Comparison of ENCODE assay signal across 15 cellular contexts in the genomic region with DNA sequence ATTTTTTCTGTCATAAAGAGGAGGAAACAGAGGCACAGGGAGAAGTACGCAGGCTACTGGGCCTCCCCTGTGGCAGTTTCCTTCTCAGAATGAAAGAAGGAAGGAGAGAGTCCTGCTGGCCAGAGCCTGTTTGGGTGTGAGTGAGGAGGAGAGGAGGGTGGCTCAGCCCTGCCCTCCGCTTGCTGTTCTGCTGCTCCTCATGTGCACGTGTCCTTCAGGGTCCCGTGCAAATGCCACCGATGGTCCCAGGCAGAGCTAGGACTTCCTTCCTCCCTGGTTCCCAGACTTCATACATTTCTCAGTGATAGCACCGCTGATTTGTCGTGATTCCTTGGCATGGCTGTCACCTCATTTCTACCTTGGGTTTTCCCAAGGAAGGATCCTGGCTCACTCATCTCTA.
"Had no signal": no experiment of that assay in that cellular context is flagged by ENCODE, and none has a peak within 500 bp of the region (broad histone marks: within the 10 kb centered on the region; RNA-seq: fewer than 3 reads in every experiment).

No MANE protein-coding gene starts in this region.

- H3K4me3 ChIP-seq: cardiac muscle cell, colonic mucosa, skin epidermis, thyroid gland, uterus had no signal

- H3K9me3 ChIP-seq: colonic mucosa, thyroid gland, uterus had no signal

- ATAC-seq: natural killer cell treated with Interleukin-12 subunit alpha and Interleukin-12 subunit beta and Interleukin-15 and Interleukin-18, amount 100 ng/mL, for 72 hours; stimulated activated memory B cell treated with anti-CD40 and anti-IgM and Interleukin-4, amounts not matched to agents 10 μg/mL and 1 μg/mL and 100 μg/mL, for 72 hours; WTC11 had no signal

- H3K27ac Mint-ChIP-seq: activated CD4-positive, alpha-beta memory T cell treated with anti-CD3 and anti-CD28 coated beads for 36 hours; activated naive CD8-positive, alpha-beta T cell treated with anti-CD3 and anti-CD28 coated beads for 36 hours; activated T-helper 1 cell treated with anti-CD3 and anti-CD28 coated beads, Interleukin-12 subunit alpha, Interleukin-12 subunit beta, Interleukin-2, Interleukin-4 antibody, amounts not matched to agents 30 ng/mL and 10 ng/mL and 1 ng/mL, durations not matched to agents 14 hours and 24 hours and 36 hours; natural killer cell treated with Interleukin-12 subunit alpha and Interleukin-12 subunit beta and Interleukin-15 and Interleukin-18, amount 100 ng/mL, for 72 hours; stimulated activated memory B cell treated with anti-CD40 and anti-IgM and Interleukin-4, amounts not matched to agents 10 μg/mL and 1 μg/mL and 100 μg/mL, for 72 hours; WTC11 had no signal

- H3K4me1 Mint-ChIP-seq: activated naive CD8-positive, alpha-beta T cell treated with anti-CD3 and anti-CD28 coated beads for 36 hours; stimulated activated memory B cell treated with anti-CD40 and anti-IgM and Interleukin-4, amounts not matched to agents 10 μg/mL and 1 μg/mL and 100 μg/mL, for 72 hours had no signal

- H3K4me1 ChIP-seq: colonic mucosa, uterus had no signal

- H3K9me3 Mint-ChIP-seq: activated CD4-positive, alpha-beta memory T cell treated with anti-CD3 and anti-CD28 coated beads for 36 hours; activated naive CD8-positive, alpha-beta T cell treated with anti-CD3 and anti-CD28 coated beads for 36 hours; activated T-helper 1 cell treated with anti-CD3 and anti-CD28 coated beads, Interleukin-12 subunit alpha, Interleukin-12 subunit beta, Interleukin-2, Interleukin-4 antibody, amounts not matched to agents 30 ng/mL and 10 ng/mL and 1 ng/mL, durations not matched to agents 14 hours and 24 hours and 36 hours; natural killer cell treated with Interleukin-12 subunit alpha and Interleukin-12 subunit beta and Interleukin-15 and Interleukin-18, amount 100 ng/mL, for 72 hours; stimulated activated memory B cell treated with anti-CD40 and anti-IgM and Interleukin-4, amounts not matched to agents 10 μg/mL and 1 μg/mL and 100 μg/mL, for 72 hours; WTC11 had no signal

- H3K36me3 Mint-ChIP-seq: activated CD4-positive, alpha-beta memory T cell treated with anti-CD3 and anti-CD28 coated beads for 36 hours; activated naive CD8-positive, alpha-beta T cell treated with anti-CD3 and anti-CD28 coated beads for 36 hours; natural killer cell treated with Interleukin-12 subunit alpha and Interleukin-12 subunit beta and Interleukin-15 and Interleukin-18, amount 100 ng/mL, for 72 hours; stimulated activated memory B cell treated with anti-CD40 and anti-IgM and Interleukin-4, amounts not matched to agents 10 μg/mL and 1 μg/mL and 100 μg/mL, for 72 hours; WTC11 had no signal

- H3K27me3 ChIP-seq: colonic mucosa, thyroid gland, uterus had no signal

- H3K27ac ChIP-seq: cardiac muscle cell, colonic mucosa, skin epidermis, thyroid gland, uterus had no signal

- H3K4me3 Mint-ChIP-seq: activated CD4-positive, alpha-beta memory T cell treated with anti-CD3 and anti-CD28 coated beads for 36 hours; activated naive CD8-positive, alpha-beta T cell treated with anti-CD3 and anti-CD28 coated beads for 36 hours; activated T-helper 1 cell treated with anti-CD3 and anti-CD28 coated beads, Interleukin-12 subunit alpha, Interleukin-12 subunit beta, Interleukin-2, Interleukin-4 antibody, amounts not matched to agents 30 ng/mL and 10 ng/mL and 1 ng/mL, durations not matched to agents 14 hours and 24 hours and 36 hours; natural killer cell treated with Interleukin-12 subunit alpha and Interleukin-12 subunit beta and Interleukin-15 and Interleukin-18, amount 100 ng/mL, for 72 hours; stimulated activated memory B cell treated with anti-CD40 and anti-IgM and Interleukin-4, amounts not matched to agents 10 μg/mL and 1 μg/mL and 100 μg/mL, for 72 hours; WTC11 had no signal

- DNase-seq: activated CD4-positive, alpha-beta memory T cell treated with anti-CD3 and anti-CD28 coated beads for 36 hours; activated CD4-positive, alpha-beta T cell treated with anti-CD3 and anti-CD28 coated beads for 4 hours; activated naive CD8-positive, alpha-beta T cell treated with anti-CD3 and anti-CD28 coated beads for 36 hours; activated T-cell treated with anti-CD3 and anti-CD28 coated beads for 4 hours; amniotic stem cell; colonic mucosa; stimulated activated CD4-positive, alpha-beta T cell treated with anti-CD3 and anti-CD28 coated beads, Interleukin-4, amount 100 ng/mL, for 4 hours; thyroid gland; uterus had no signal

- H3K36me3 ChIP-seq: cardiac muscle cell, colonic mucosa, thyroid gland, uterus had no signal
